In genomic region chr12:56103823-56104108, GRCh38 we compare ENCODE assay signal across 8 cellular contexts. TPM values are rescaled to one million over a fixed set of nuclear protein-coding genes. Genes with fewer than 3 reads are reported as not detected.
A peak's percentile ranks its signal among the peaks of the same experiment; 100 is the strongest.
DNase-seq lines count a peak whose midpoint lies in the region; ATAC-seq, FAIRE-seq and TF ChIP-seq lines count a peak whose summit lies in the region.

No MANE protein-coding gene starts in this region.

- H3K4me3 Mint-ChIP-seq in natural killer cell treated with Interleukin-12 subunit alpha and Interleukin-12 subunit beta and Interleukin-15 and Interleukin-18, amount 100 ng/mL, for 72 hours, result peak overlapping the region; percentile 97

- peak overlapping the region; percentile 98 for H3K9ac ChIP-seq in BLaER1

- H3K4me1 ChIP-seq in BLaER1, result peaks cover 32% of the 10 kb centered on the region

- no peaks in the 10 kb centered on the region for H3K27me3 ChIP-seq in BLaER1

- H3K9me3 Mint-ChIP-seq in natural killer cell treated with Interleukin-12 subunit alpha and Interleukin-12 subunit beta and Interleukin-15 and Interleukin-18, amount 100 ng/mL, for 72 hours, result no peaks in the 10 kb centered on the region

- no peaks in the 10 kb centered on the region for H3K27me3 Mint-ChIP-seq in natural killer cell treated with Interleukin-12 subunit alpha and Interleukin-12 subunit beta and Interleukin-15 and Interleukin-18, amount 100 ng/mL, for 72 hours

- peaks cover 29% of the 10 kb centered on the region for H3K36me3 ChIP-seq in BLaER1

- peak overlapping the region; percentile 92 for H3K4me3 ChIP-seq in BLaER1

- ATAC-seq in natural killer cell treated with Interleukin-12 subunit alpha and Interleukin-12 subunit beta and Interleukin-15 and Interleukin-18, amount 100 ng/mL, for 72 hours, result no peak
- ATAC-seq in GM19324 (IDR thresholded peaks at IDR 0.05; ENCODE audit: low FRiP score, unreplicated experiment) (no peak), HG03354 (IDR thresholded peaks at IDR 0.05; ENCODE audit: poor library complexity, severe bottlenecking, unreplicated experiment) (no peak)

- peaks cover 32% of the 10 kb centered on the region for H4K20me1 ChIP-seq in BLaER1

- 0 out of 2 replicates have a peak, but pooled peaks have one; percentile 2 for TF ChIP-seq RAD21 in Ishikawa (IDR thresholded peaks at IDR 0.05; ENCODE audit: low read depth)

- FAIRE-seq in urothelium cell line (lab: Jason Lieb, UNC), result no peak

- no peak for DNase-seq in natural killer cell treated with Interleukin-12 subunit alpha and Interleukin-12 subunit beta and Interleukin-15 and Interleukin-18, amount 100 ng/mL, for 72 hours (ENCODE audit: low spot score)
- no peak for DNase-seq in urothelium cell line (ENCODE audit: low spot score)
- DNase-seq in DMS53 (lab: John Stamatoyannopoulos, UW), result no peak

- TF ChIP-seq EP300 in Ishikawa (IDR thresholded peaks at IDR 0.05; ENCODE audit: borderline replicate concordance), result peak; percentile 60; the same call in 1 of the 2 replicates

- H3K27ac Mint-ChIP-seq in natural killer cell treated with Interleukin-12 subunit alpha and Interleukin-12 subunit beta and Interleukin-15 and Interleukin-18, amount 100 ng/mL, for 72 hours, result peak overlapping the region; percentile 86 to 98

- no peaks in the 10 kb centered on the region for H3K9me3 ChIP-seq in BLaER1

- peaks cover 26% of the 10 kb centered on the region for H3K36me3 Mint-ChIP-seq in natural killer cell treated with Interleukin-12 subunit alpha and Interleukin-12 subunit beta and Interleukin-15 and Interleukin-18, amount 100 ng/mL, for 72 hours

- peaks cover 46 to 54% of the 10 kb centered on the region in 2 donors for H3K4me1 Mint-ChIP-seq in natural killer cell treated with Interleukin-12 subunit alpha and Interleukin-12 subunit beta and Interleukin-15 and Interleukin-18, amount 100 ng/mL, for 72 hours (ENCODE audit: low read depth in 2 of 2)

- H3K4me2 ChIP-seq in BLaER1, result peak overlapping the region; percentile 84

- peak overlapping the region; percentile 71 for H3K27ac ChIP-seq in BLaER1
- H3K27ac ChIP-seq in cingulate gyrus (ENCODE audit: low read depth, low read length), result peak overlapping the region; percentile 88

TF ChIP-seq in Ishikawa, 13 proteins besides CTCF, POLR2A, EP300 and RAD21:
- peak; percentile 40; the same call in 1 of the 2 replicates for TF ChIP-seq YY1 (IDR thresholded peaks at IDR 0.05; ENCODE audit: low read depth)
- TF ChIP-seq ZBTB7A (IDR thresholded peaks at IDR 0.05; ENCODE audit: low read depth), result no peak

RNA-seq across cellular contexts. Expression of gene PA2G4, which starts 0.6 kb away (rescaled TPM):
- 100 to 1,000 TPM; 233 to 318 TPM for total RNA-seq in natural killer cell treated with Interleukin-12 subunit alpha and Interleukin-12 subunit beta and Interleukin-15 and Interleukin-18, amount 100 ng/mL, for 72 hours

RNA-seq across cellular contexts. Expression of gene RPL41, which starts 12.7 kb away (rescaled TPM):
- 1,000 to 10,000 TPM; 2,363 to 2,700 TPM for total RNA-seq in natural killer cell treated with Interleukin-12 subunit alpha and Interleukin-12 subunit beta and Interleukin-15 and Interleukin-18, amount 100 ng/mL, for 72 hours

RNA-seq across cellular contexts. Expression of gene ZC3H10, which starts 14.3 kb away (rescaled TPM):
- 10 to 100 TPM; 11.4 to 14.9 TPM for total RNA-seq in natural killer cell treated with Interleukin-12 subunit alpha and Interleukin-12 subunit beta and Interleukin-15 and Interleukin-18, amount 100 ng/mL, for 72 hours

RNA-seq across cellular contexts. Expression of gene ERBB3, which starts 23.8 kb away (rescaled TPM):
- not detected for total RNA-seq in natural killer cell treated with Interleukin-12 subunit alpha and Interleukin-12 subunit beta and Interleukin-15 and Interleukin-18, amount 100 ng/mL, for 72 hours

RNA-seq across cellular contexts. Expression of gene ESYT1, which starts 24.3 kb away (rescaled TPM):
- total RNA-seq in natural killer cell treated with Interleukin-12 subunit alpha and Interleukin-12 subunit beta and Interleukin-15 and Interleukin-18, amount 100 ng/mL, for 72 hours, result 100 to 1,000 TPM in 1 of 2 donors, 10 to 100 TPM in 1; 89.3 to 120 TPM
